8 cellular contexts compared by ENCODE assay signal in the genomic region with DNA sequence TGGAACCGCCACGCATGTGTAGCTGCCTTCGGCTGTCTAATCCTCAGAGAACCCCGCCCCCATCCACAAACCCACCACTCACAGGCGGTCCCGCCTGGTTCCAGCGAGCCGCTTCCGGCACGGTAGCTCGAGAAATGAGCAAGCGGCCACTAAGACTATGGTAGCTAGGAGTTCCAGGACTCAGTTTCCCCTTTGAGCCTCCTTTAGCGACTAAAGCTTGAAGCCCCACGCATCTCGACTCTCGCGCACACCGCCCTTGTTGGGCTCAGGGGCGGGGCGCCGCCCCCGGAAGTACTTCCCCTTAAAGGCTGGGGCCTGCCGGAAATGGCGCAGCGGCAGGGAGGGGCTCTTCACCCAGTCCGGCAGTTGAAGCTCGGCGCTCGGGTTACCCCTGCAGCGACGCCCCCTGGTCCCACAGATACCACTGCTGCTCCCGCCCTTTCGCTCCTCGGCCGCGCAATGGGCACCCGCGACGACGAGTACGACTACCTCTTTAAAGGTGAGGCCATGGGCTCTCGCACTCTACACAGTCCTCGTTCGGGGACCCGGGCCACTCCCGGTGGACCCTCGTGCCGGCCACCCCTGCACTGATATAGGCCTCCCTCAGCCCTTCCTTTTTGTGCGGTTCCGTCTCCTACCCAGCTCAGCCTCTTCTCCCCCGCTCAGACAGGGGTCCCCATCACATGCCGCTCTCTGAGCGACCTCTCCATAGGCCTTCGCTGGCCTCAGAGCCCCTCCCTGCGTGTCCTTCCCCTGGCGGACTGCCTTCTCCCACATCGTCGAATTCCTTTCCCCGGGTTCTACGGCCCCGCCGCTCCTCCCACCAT.
DNase-seq lines count a peak whose midpoint lies in the region; ATAC-seq and TF ChIP-seq lines count a peak whose summit lies in the region.

Gene RAB11A, plus strand, starts transcription at position 365 of the 827 bp plus-strand sequence. Its CDS starts 95 bp downstream, at position 460.

- DNase-seq in AG10803 (ENCODE audit: low read depth), result peak; percentile 97
- DNase-seq in NCI-H345 (lab: John Stamatoyannopoulos, UW), result peak; percentile 93
- peak; percentile 88 to 92 (median 90) for DNase-seq in activated CD4-positive, CD25-positive, alpha-beta regulatory T cell (lab: John Stamatoyannopoulos, UW)
- DNase-seq in central memory CD4-positive, alpha-beta T cell, result peak; percentile 95
- peak; percentile 97 for DNase-seq in iris pigment epithelial cell (ENCODE audit: low read depth)
- peak; percentile 91 for DNase-seq in stimulated activated CD4-positive, alpha-beta T cell treated with anti-CD3 and anti-CD28 coated beads, Interleukin-12 subunit alpha, Interleukin-12 subunit beta, amount 100 ng/mL, for 4 hours

- peak within 1 kb of the TSS; percentile 99 for H3K4me3 ChIP-seq in AG10803 (ENCODE audit: low read length)

- ATAC-seq in GM19023 (IDR thresholded peaks at IDR 0.05; ENCODE audit: unreplicated experiment), result peak; percentile 90
- peak; percentile 92 for ATAC-seq in HG03280 (IDR thresholded peaks at IDR 0.05; ENCODE audit: unreplicated experiment)

- peak; percentile 38 for TF ChIP-seq CTCF in AG10803 (conservative IDR thresholded peaks at IDR 0.05; ENCODE audit: low read length)

Comparison
In these comparisons a context has a peak if more than half of its experiments do, and no peak if none do; other contexts are left out.
1. Peak in every context shown above with its lines: DNase-seq, ATAC-seq and H3K4me3 ChIP-seq.